Comparison of ENCODE assay signal across 14 cellular contexts in genomic region chr2:201057089-201057499, GRCh38. TPM values are rescaled to one million over a fixed set of nuclear protein-coding genes. Genes with fewer than 3 reads are reported as not detected.
A peak's percentile ranks its signal among the peaks of the same experiment; 100 is the strongest.
DNase-seq lines count a peak whose midpoint lies in the region; ATAC-seq and TF ChIP-seq lines count a peak whose summit lies in the region.
"Had no signal": no experiment of that assay in that cellular context is flagged by ENCODE, and none has a peak within 500 bp of the region (broad histone marks: within the 10 kb centered on the region; RNA-seq: fewer than 3 reads in every experiment).

No MANE protein-coding gene starts in this region.

- H3K9ac ChIP-seq in SK-N-SH: 0 out of 2 replicates have a peak overlapping the region, but pooled peaks have one; percentile 10

- H3K36me3 ChIP-seq in SK-N-SH (replicated peaks in 1 of 2; ENCODE audit: control insufficient read depth in 1 of 2, insufficient read depth in 2 of 2, low read length in 1 of 2): peaks cover 0 to 11% of the 10 kb centered on the region in 2 experiments
- H3K36me3 ChIP-seq: SJCRH30 had no signal

- no peaks in the 10 kb centered on the region for H3K9me3 Mint-ChIP-seq in activated CD4-positive, alpha-beta T cell treated with anti-CD3 and anti-CD28 coated beads, Interleukin-2, amount 10 ng/mL, durations not matched to agents 7 days and 5 days
- H3K9me3 Mint-ChIP-seq: nephron progenitor cell had no signal

- no peak overlapping the region for H3K27ac Mint-ChIP-seq in activated CD4-positive, alpha-beta T cell treated with anti-CD3 and anti-CD28 coated beads, Interleukin-2, amount 10 ng/mL, durations not matched to agents 7 days and 5 days
- H3K27ac Mint-ChIP-seq: activated naive CD8-positive, alpha-beta T cell; nephron progenitor cell had no signal

- CTCF ChIA-PET in SK-N-SH (lab: Yijun Ruan, JAX): interaction anchor here (1.2 to 3.2 kb wide), 3 partner anchors 13 to 156 kb away, joined by 4 to 20 read pairs (median 5); no protein-coding TSS in a partner anchor
- CTCF ChIA-PET in activated CD4-positive, alpha-beta T cell treated with anti-CD3 and anti-CD28 coated beads, Interleukin-2, amount 10 ng/mL, durations not matched to agents 7 days and 5 days (lab: Charles Lee): interaction anchor here (0.6 to 1.6 kb wide), 4 partner anchors 12 to 218 kb away, joined by 3 to 6 read pairs (median 4); no protein-coding TSS in a partner anchor

- TF ChIP-seq EP300 in SK-N-SH (IDR thresholded peaks at IDR 0.05; ENCODE audit: borderline replicate concordance in 1 of 2, low read depth in 1 of 2, low read length in 1 of 2): no peak

- no peaks in the 10 kb centered on the region for H3K27me3 ChIP-seq in SK-N-SH (ENCODE audit: insufficient read depth)
- H3K27me3 ChIP-seq: SJCRH30 had no signal

- H4K20me1 ChIP-seq in SK-N-SH (ENCODE audit: insufficient read depth): no peaks in the 10 kb centered on the region

- H3K4me3 Mint-ChIP-seq in activated CD4-positive, alpha-beta T cell treated with anti-CD3 and anti-CD28 coated beads, Interleukin-2, amount 10 ng/mL, durations not matched to agents 7 days and 5 days: no peak overlapping the region
- H3K4me3 Mint-ChIP-seq: activated naive CD8-positive, alpha-beta T cell; nephron progenitor cell had no signal

- no peak; the same call in 1 of the 2 replicates for TF ChIP-seq RAD21 in SK-N-SH (IDR thresholded peaks at IDR 0.05; ENCODE audit: low read length)

- H3K4me1 ChIP-seq in SK-N-SH (ENCODE audit: control insufficient read depth in 1 of 2, insufficient read depth in 2 of 2, low read depth in 1 of 2, low read length in 1 of 2): peaks cover 8 to 11% of the 10 kb centered on the region in 2 experiments
- H3K4me1 ChIP-seq: SJCRH30 had no signal

- H2AFZ ChIP-seq in SK-N-SH (ENCODE audit: low read depth): no peak overlapping the region

- no peaks in the 10 kb centered on the region for H3K9me3 ChIP-seq in SK-N-SH
- H3K9me3 ChIP-seq: SJCRH30 had no signal

- H3K4me1 Mint-ChIP-seq in activated CD4-positive, alpha-beta T cell treated with anti-CD3 and anti-CD28 coated beads, Interleukin-2, amount 10 ng/mL, durations not matched to agents 7 days and 5 days: peaks cover 10% of the 10 kb centered on the region

- WGBS in SK-N-SH (ENCODE audit: low lambda C conversion rate): 25% methylated on average over 2 of the region's 2 CpGs

- no peak overlapping the region; a peak in 1 of 4 replicates for H3K4me3 ChIP-seq in SK-N-SH (ENCODE audit: low read depth in 2 of 2, low read length in 1 of 2)
- H3K4me3 ChIP-seq: SJCRH30 had no signal

- H3K4me2 ChIP-seq in SK-N-SH: peak overlapping the region; percentile 67; the same call in 1 of the 2 replicates

- peaks cover 16% of the 10 kb centered on the region for H3K36me3 Mint-ChIP-seq in activated CD4-positive, alpha-beta T cell treated with anti-CD3 and anti-CD28 coated beads, Interleukin-2, amount 10 ng/mL, durations not matched to agents 7 days and 5 days (ENCODE audit: low read depth)

- H3K27ac ChIP-seq in SK-N-SH (ENCODE audit: low read depth in 2 of 2, low read length in 1 of 2): peak overlapping the region; percentile 69 to 77
- H3K27ac ChIP-seq: C4-2B, SJCRH30 had no signal

- no peak for ATAC-seq in GM18858 (IDR thresholded peaks at IDR 0.05; ENCODE audit: unreplicated experiment)

- H3F3A ChIP-seq in SK-N-SH (replicated peaks; ENCODE audit: insufficient read depth): peaks cover 16% of the 10 kb centered on the region

- H3K9me2 ChIP-seq in SK-N-SH: no peaks in the 10 kb centered on the region

- H3K27me3 Mint-ChIP-seq in activated CD4-positive, alpha-beta T cell treated with anti-CD3 and anti-CD28 coated beads, Interleukin-2, amount 10 ng/mL, durations not matched to agents 7 days and 5 days: no peaks in the 10 kb centered on the region
- H3K27me3 Mint-ChIP-seq: activated naive CD8-positive, alpha-beta T cell had no signal

- POLR2A ChIA-PET in SK-N-SH (lab: Yijun Ruan, JAX): no interaction called here
- POLR2A ChIA-PET in activated CD4-positive, alpha-beta T cell treated with anti-CD3 and anti-CD28 coated beads, Interleukin-2, amount 10 ng/mL, durations not matched to agents 7 days and 5 days (lab: Charles Lee): interaction anchor here (0.7 kb wide), 1 partner anchor 96 kb away, joined by 5 read pairs; no protein-coding TSS in a partner anchor

- H3K79me2 ChIP-seq in SK-N-SH (ENCODE audit: insufficient read depth): peaks cover 93% of the 10 kb centered on the region

- no peak for TF ChIP-seq CTCF in SK-N-SH (IDR thresholded peaks at IDR 0.05)

- DNase-seq in EH (ENCODE audit: low read depth): peak; percentile 59
- peak; percentile 44 for DNase-seq in SK-N-SH
- DNase-seq in fibroblast of peridontal ligament (ENCODE audit: extremely low read depth): peak; percentile 71
- DNase-seq in non-pigmented ciliary epithelial cell (ENCODE audit: low read depth): peak; percentile 9
- DNase-seq in GM19238 (ENCODE audit: insufficient read length, low spot score): no peak
- no peak for DNase-seq in stimulated activated CD4-positive, alpha-beta T cell treated with anti-CD3 and anti-CD28 coated beads, Interleukin-4, amount 100 ng/mL, for 24 hours
- DNase-seq in activated CD4-positive, alpha-beta T cell treated with anti-CD3 and anti-CD28 coated beads, Interleukin-2, amount 10 ng/mL, durations not matched to agents 7 days and 5 days: no peak
- DNase-seq: dermis blood vessel endothelial cell, MV-4-11, nephron progenitor cell, SJCRH30 had no signal

TF ChIP-seq in SK-N-SH, 30 proteins besides CTCF, POLR2A, EP300 and RAD21:
- TF ChIP-seq USF2 (IDR thresholded peaks at IDR 0.05; ENCODE audit: borderline replicate concordance, low read depth, low read length) (no peak), TCF12 (IDR thresholded peaks at IDR 0.05) (peak; percentile 55), MXI1 (IDR thresholded peaks at IDR 0.05; ENCODE audit: low read depth, low read length) (peak; percentile 42), NFIC (IDR thresholded peaks at IDR 0.05; ENCODE audit: borderline replicate concordance) (no peak), USF1 (IDR thresholded peaks at IDR 0.05; ENCODE audit: borderline replicate concordance, low read depth) (peak; percentile 64; the same call in 1 of the 2 replicates), EZH2phosphoT487 (IDR thresholded peaks at IDR 0.05; ENCODE audit: borderline replicate concordance, low read depth) (no peak), RCOR1 (IDR thresholded peaks at IDR 0.05; ENCODE audit: low read length) (0 out of 2 replicates have a peak, but pooled peaks have one; percentile 10), GATA2 (CRISPR knock-in tag; IDR thresholded peaks at IDR 0.05) (peak; percentile 12; the same call in 1 of the 2 replicates)

RNA-seq across cellular contexts. Expression of gene HYCC2, which starts 14.4 kb away (rescaled TPM):
- polyA plus RNA-seq in SK-N-SH (2012; rRNA removed): 1.2 and 1.8 TPM in 2 replicates
- polyA plus RNA-seq in SK-N-SH (2012; cell fraction: cytosol; rRNA removed): 1.5 TPM in 2 replicates
- 1.7 and 3.5 TPM in 2 replicates for polyA plus RNA-seq in SK-N-SH (2012; cell fraction: nucleus; rRNA removed)
- 10 to 100 TPM; 31.4 to 32.0 TPM for total RNA-seq in activated CD4-positive, alpha-beta T cell treated with anti-CD3 and anti-CD28 coated beads, Interleukin-2, amount 10 ng/mL, durations not matched to agents 7 days and 5 days

RNA-seq across cellular contexts. Expression of gene NDUFB3, which starts 14.7 kb away (rescaled TPM):
- polyA plus RNA-seq in SK-N-SH (2012; rRNA removed): 55.9 and 73.7 TPM in 2 replicates
- polyA plus RNA-seq in SK-N-SH (2012; cell fraction: cytosol; rRNA removed): 102 and 168 TPM in 2 replicates
- 7.4 and 21.1 TPM in 2 replicates for polyA plus RNA-seq in SK-N-SH (2012; cell fraction: nucleus; rRNA removed)
- 100 to 1,000 TPM; 134 to 147 TPM for total RNA-seq in activated CD4-positive, alpha-beta T cell treated with anti-CD3 and anti-CD28 coated beads, Interleukin-2, amount 10 ng/mL, durations not matched to agents 7 days and 5 days

RNA-seq across cellular contexts. Expression of gene CFLAR, which starts 58.9 kb away (rescaled TPM):
- 23.7 and 32.6 TPM in 2 replicates for polyA plus RNA-seq in SK-N-SH (2012; rRNA removed)
- 23.3 and 30.1 TPM in 2 replicates for polyA plus RNA-seq in SK-N-SH (2012; cell fraction: cytosol; rRNA removed)
- 63.1 and 81.3 TPM in 2 replicates for polyA plus RNA-seq in SK-N-SH (2012; cell fraction: nucleus; rRNA removed)
- 100 to 1,000 TPM in 1 of 2 experiments, 10 to 100 TPM in 1; 98.4 to 106 TPM for total RNA-seq in activated CD4-positive, alpha-beta T cell treated with anti-CD3 and anti-CD28 coated beads, Interleukin-2, amount 10 ng/mL, durations not matched to agents 7 days and 5 days

Comparison
In these comparisons a context has a peak if more than half of its experiments do, and no peak if none do; other contexts are left out.
1. DNase-seq: peak in EH (single experiment), SK-N-SH (single experiment), fibroblast of peridontal ligament (single experiment) and non-pigmented ciliary epithelial cell (single experiment); none in GM19238 (single experiment), stimulated activated CD4-positive, alpha-beta T cell treated with anti-CD3 and anti-CD28 coated beads, Interleukin-4, amount 100 ng/mL, for 24 hours (single experiment) and activated CD4-positive, alpha-beta T cell treated with anti-CD3 and anti-CD28 coated beads, Interleukin-2, amount 10 ng/mL, durations not matched to agents 7 days and 5 days (single experiment).